Comparison of ENCODE assay signal across 6 cellular contexts in the genomic region with DNA sequence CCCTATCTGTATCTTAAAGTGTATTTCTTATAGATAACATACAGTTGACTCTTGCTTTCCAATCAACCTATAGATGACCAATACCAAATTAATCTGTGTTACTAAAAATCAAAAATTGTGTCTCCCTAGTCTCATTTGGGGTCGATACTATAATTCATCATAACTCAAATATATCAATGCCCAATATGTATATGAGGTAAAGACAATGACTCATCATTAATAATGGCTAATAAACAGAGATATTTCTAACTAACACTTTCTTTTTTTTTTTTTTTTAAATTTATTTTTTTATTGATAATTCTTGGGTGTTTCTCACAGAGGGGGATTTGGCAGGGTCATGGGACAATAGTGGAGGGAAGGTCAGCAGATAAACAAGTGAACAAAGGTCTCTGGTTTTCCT. TPM values are rescaled to one million over a fixed set of nuclear protein-coding genes. Genes with fewer than 3 reads are reported as not detected.
"Had no signal": no experiment of that assay in that cellular context is flagged by ENCODE, and none has a peak within 500 bp of the region (broad histone marks: within the 10 kb centered on the region; RNA-seq: fewer than 3 reads in every experiment).

No MANE protein-coding gene starts in this region.

RNA-seq across cellular contexts. Expression of a gene that starts 55.8 kb away (rescaled TPM):
- total RNA-seq: LHCN-M2, MCF 10A, NCI-H460, OCI-LY7, PC-9, SJCRH30 had no signal
